Comparison of ENCODE assay signal across 25 cellular contexts in genomic region chr16:2239231-2239675, GRCh38. TPM values are rescaled to one million over a fixed set of nuclear protein-coding genes. Genes with fewer than 3 reads are reported as not detected.
A peak's percentile ranks its signal among the peaks of the same experiment; 100 is the strongest.
DNase-seq lines count a peak whose midpoint lies in the region; ATAC-seq, FAIRE-seq and TF ChIP-seq lines count a peak whose summit lies in the region.
"Had no signal": no experiment of that assay in that cellular context is flagged by ENCODE, and none has a peak within 500 bp of the region (broad histone marks: within the 10 kb centered on the region; RNA-seq: fewer than 3 reads in every experiment).

No MANE protein-coding gene starts in this region.

- H3K4ac ChIP-seq in neuronal stem cell (ENCODE audit: low read length) = no peak overlapping the region

- no peaks in the 10 kb centered on the region for H4K20me1 ChIP-seq in HCT116 (ENCODE audit: insufficient read depth)

- RAD21 ChIA-PET in HCT116 (lab: Charles Lee; ENCODE audit: low non-redundant PET in 1 of 2, low total read pairs in 2 of 2, uncharacterized antibody in 2 of 2, unreplicated experiment in 2 of 2) = interaction anchor here in 1 of 2 experiments (0.8 kb wide), 1 partner anchor 44 kb away, joined by 3 read pairs; no protein-coding TSS in a partner anchor

- H3K27me3 ChIP-seq in HCT116 (ENCODE audit: insufficient read depth, low read length) (no peaks in the 10 kb centered on the region), bronchial epithelial cell (ENCODE audit: control insufficient read depth, insufficient read depth, low read length) (peaks cover 16% of the 10 kb centered on the region), neuronal stem cell (ENCODE audit: control insufficient read depth in 3 of 3, insufficient read depth in 3 of 3, low read depth in 1 of 3, low read length in 3 of 3) (peaks cover 0 to 22% (median 7%) of the 10 kb centered on the region in 3 experiments), Peyer's patch (peaks cover 0 to 19% of the 10 kb centered on the region in 2 donors)

- peak; percentile 43 for FAIRE-seq in bronchial epithelial cell (lab: Jason Lieb, UNC)
- FAIRE-seq: GM18507, H54 had no signal

- peaks cover 0 to 14% of the 10 kb centered on the region in 2 experiments; a peak in 3 of 4 replicates for H3K4me1 ChIP-seq in HCT116 (ENCODE audit: control insufficient read depth in 1 of 2, insufficient read depth in 2 of 2, low read length in 2 of 2)
- H3K4me1 ChIP-seq in neuronal stem cell (ENCODE audit: control insufficient read depth in 2 of 2, insufficient read depth in 1 of 2, low read depth in 1 of 2, low read length in 2 of 2) = peaks cover 0 to 16% of the 10 kb centered on the region in 2 donors
- peaks cover 5 to 28% (median 14%) of the 10 kb centered on the region in 4 donors for H3K4me1 ChIP-seq in Peyer's patch

- H2BK15ac ChIP-seq in neuronal stem cell (ENCODE audit: low read length) = no peak overlapping the region

- no peak for TF ChIP-seq RAD21 in HCT116 (IDR thresholded peaks at IDR 0.05; ENCODE audit: low read depth)

- no peak overlapping the region for H4K91ac ChIP-seq in neuronal stem cell (ENCODE audit: low read depth, low read length, poor library complexity)

- no peak overlapping the region for H3K9ac ChIP-seq in HCT116 (ENCODE audit: low read length)
- no peak overlapping the region for H3K9ac ChIP-seq in neuronal stem cell (ENCODE audit: low read depth, low read length, poor library complexity)

- no peak overlapping the region for H4K8ac ChIP-seq in neuronal stem cell (ENCODE audit: low read depth, low read length)

- no TSS peak for BruUV-seq in HCT116 (replicated peaks; lab: Mats Ljungman, UMichigan)

- no peak for TF ChIP-seq CTCF in HCT116 (IDR thresholded peaks at IDR 0.05 in 2 of 3, conservative IDR thresholded peaks at IDR 0.05 in 1 of 3; ENCODE audit: borderline replicate concordance in 1 of 3, insufficient read depth in 1 of 3, low read depth in 2 of 3, low read length in 2 of 3)
- no peak for TF ChIP-seq CTCF in bronchial epithelial cell (IDR thresholded peaks at IDR 0.05; ENCODE audit: insufficient read depth, low read length, severe bottlenecking)
- no peak for TF ChIP-seq CTCF in Peyer's patch (IDR thresholded peaks at IDR 0.05)

- H3K36me3 ChIP-seq in HCT116 (ENCODE audit: control insufficient read depth in 1 of 2, insufficient read depth in 2 of 2, low read length in 2 of 2) (peaks cover 10 to 21% of the 10 kb centered on the region in 2 experiments; a peak in 3 of 4 replicates), bronchial epithelial cell (ENCODE audit: control insufficient read depth, insufficient read depth, low read length) (peaks cover 21% of the 10 kb centered on the region), neuronal stem cell (replicated peaks in 1 of 2; ENCODE audit: control insufficient read depth in 2 of 2, insufficient read depth in 2 of 2, low read length in 2 of 2) (peaks cover 32 to 72% of the 10 kb centered on the region in 2 donors), Peyer's patch (peaks cover 0 to 50% (median 0%) of the 10 kb centered on the region in 3 donors)

- H3K9me2 ChIP-seq in HCT116 (ENCODE audit: insufficient read depth) = no peaks in the 10 kb centered on the region

- peak overlapping the region; percentile 38 for H3K18ac ChIP-seq in neuronal stem cell (ENCODE audit: low read length)

- H3K23ac ChIP-seq in neuronal stem cell (ENCODE audit: low read depth, low read length, poor library complexity) = peak overlapping the region; percentile 43

- H3K9me3 ChIP-seq in HCT116 (ENCODE audit: control insufficient read depth in 1 of 2, insufficient read depth in 1 of 2, low read depth in 1 of 2, low read length in 2 of 2) (no peaks in the 10 kb centered on the region), neuronal stem cell (replicated peaks in 1 of 2; ENCODE audit: control insufficient read depth in 2 of 2, insufficient read depth in 1 of 2, low read depth in 1 of 2, low read length in 2 of 2) (peaks cover 0 to 1% of the 10 kb centered on the region in 2 donors), Peyer's patch (no peaks in the 10 kb centered on the region)
- H3K9me3 ChIP-seq: adrenal gland, esophagus muscularis mucosa, lower lobe of right lung, transverse colon had no signal

- H3K79me2 ChIP-seq in HCT116 (ENCODE audit: insufficient read depth, low read length) = peaks cover 12% of the 10 kb centered on the region; the same call in 1 of the 2 replicates

- no peak overlapping the region for H2AFZ ChIP-seq in HCT116 (ENCODE audit: low read depth, low read length, poor library complexity, severe bottlenecking)
- no peak overlapping the region for H2AFZ ChIP-seq in neuronal stem cell (ENCODE audit: low read length)

- peaks cover 9% of the 10 kb centered on the region for H3K79me1 ChIP-seq in neuronal stem cell (ENCODE audit: low read depth, low read length)

- H3K4me2 ChIP-seq in HCT116 (ENCODE audit: low read length) = no peak overlapping the region
- no peak overlapping the region for H3K4me2 ChIP-seq in neuronal stem cell (ENCODE audit: insufficient read depth, low read length, poor library complexity, severe bottlenecking)

- no peak overlapping the region for H3K14ac ChIP-seq in neuronal stem cell (ENCODE audit: low read length)

- CTCF ChIA-PET in HCT116 (lab: Charles Lee) = no interaction called here

- intact Hi-C loops in HCT116 (cut with micrococcal nuclease) = no loop called here

- H2BK5ac ChIP-seq in neuronal stem cell (ENCODE audit: low read length) = no peak overlapping the region

- no peak overlapping the region for H2BK120ac ChIP-seq in neuronal stem cell (ENCODE audit: low read depth, low read length)

- TF ChIP-seq POLR2A in HCT116 (IDR thresholded peaks at IDR 0.05; ENCODE audit: borderline replicate concordance, extremely low read depth, insufficient read depth, insufficient read length) (no peak), Peyer's patch (IDR thresholded peaks at IDR 0.05) (no peak)

- peak overlapping the region; percentile 46 for H2AK5ac ChIP-seq in neuronal stem cell (ENCODE audit: low read depth, low read length)

- H2BK12ac ChIP-seq in neuronal stem cell (ENCODE audit: low read length) = no peak overlapping the region

- DNase-seq in HCT116 (ENCODE audit: low read depth, low spot score) (no peak), bronchial epithelial cell (ENCODE audit: low read depth) (no peak), neuronal stem cell (ENCODE audit: low spot score) (no peak), globus pallidus (ENCODE audit: low spot score) (no peak), Peyer's patch (no peak)
- DNase-seq: activated CD4-positive, alpha-beta T cell treated with anti-CD3 and anti-CD28 coated beads, Interleukin-2, amount 50 U/mL, for 4 hours; activated naive CD4-positive, alpha-beta T cell treated with anti-CD3 and anti-CD28 coated beads for 36 hours; CD8-positive, alpha-beta memory T cell; EL; hippocampal formation; lower lobe of right lung; midbrain; naive B cell; NCI-H2029 treated with DMSO at 0.1 percent for 48 hours; nucleus accumbens; OCI-M1; transverse colon had no signal

- H3K4me3 ChIP-seq in HCT116 (replicated peaks in 1 of 2; ENCODE audit: low read depth in 1 of 2, low read length in 2 of 2) = no peak overlapping the region
- no peak overlapping the region for H3K4me3 ChIP-seq in bronchial epithelial cell (ENCODE audit: low read depth, low read length)
- H3K4me3 ChIP-seq in neuronal stem cell (ENCODE audit: low read length in 2 of 2) = no peak overlapping the region
- no peak overlapping the region for H3K4me3 ChIP-seq in Peyer's patch
- H3K4me3 ChIP-seq: adrenal gland, esophagus muscularis mucosa, lower lobe of right lung, SK-N-MC, transverse colon had no signal

- ATAC-seq in HCT116 = no peak
- ATAC-seq: activated CD4-positive, CD25-positive, alpha-beta regulatory T cell treated with anti-CD3 and anti-CD28 coated beads, Interleukin-2, amount 50 U/mL, for 24 hours; stimulated activated effector memory CD8-positive, alpha-beta T cell treated with anti-CD3 and anti-CD28 coated beads, Interleukin-12 subunit alpha, Interleukin-12 subunit beta, amount 100 ng/mL, for 72 hours had no signal

- POLR2A ChIA-PET in HCT116 (lab: Charles Lee) = interaction anchor here (1.2 to 1.5 kb wide), 2 partner anchors 12 to 13 kb away, joined by 6 to 8 read pairs; partner anchors contain the start of gene ECI1

- H3K27ac ChIP-seq in HCT116 (ENCODE audit: low read depth, low read length) = 0 out of 2 replicates have a peak overlapping the region, but pooled peaks have one; percentile 4
- H3K27ac ChIP-seq in neuronal stem cell (replicated peaks; ENCODE audit: low read length) = no peak overlapping the region
- no peak overlapping the region for H3K27ac ChIP-seq in Peyer's patch
- H3K27ac ChIP-seq: HL-60, lower lobe of right lung, SK-N-MC, transverse colon had no signal

- no CpG with 5 or more reads among the region's 6 CpGs for WGBS in neuronal stem cell (ENCODE audit: extremely low coverage in 2 of 2, insufficient read length in 2 of 2, insufficient replicate concordance in 1 of 2), 2 donors

TF ChIP-seq in HCT116, 20 proteins besides CTCF, POLR2A, EP300 and RAD21 (continues in another document):
- TF ChIP-seq POLR2AphosphoS5 (IDR thresholded peaks at IDR 0.05; ENCODE audit: low read depth, low read length) (no peak; the same call in 1 of the 2 replicates), ZNF274 (IDR thresholded peaks at IDR 0.05; ENCODE audit: low read depth, low read length) (no peak)

RNA-seq across cellular contexts. Expression of gene DNASE1L2, which starts 3.0 kb away (rescaled TPM):
- total RNA-seq in HCT116 (2021; ENCODE audit: unreplicated experiment) (1.9 TPM), bronchial epithelial cell (under 0.01 and 0.64 TPM in 2 replicates), Peyer's patch (1 to 10 TPM in 3 of 4 donors, not detected in 1; 2.0 to 2.8 (median 2.5) TPM)
- 1.0 and 1.3 TPM in 2 replicates for polyA plus RNA-seq in HCT116 (2012)
- polyA plus RNA-seq in neuronal stem cell (2013, experiment 1 of 2) = 0.26 TPM
- polyA plus RNA-seq in neuronal stem cell (2013, experiment 2 of 2) = 0.30 TPM
- polyA plus RNA-seq: CD8-positive, alpha-beta memory T cell had no signal

RNA-seq across cellular contexts. Expression of gene ECI1, which starts 12.1 kb away (rescaled TPM):
- 140 TPM for total RNA-seq in HCT116 (2021; ENCODE audit: unreplicated experiment)
- polyA plus RNA-seq in HCT116 (2012) = 146 and 163 TPM in 2 replicates
- total RNA-seq in bronchial epithelial cell = 87.8 and 140 TPM in 2 replicates
- 58.4 TPM for polyA plus RNA-seq in neuronal stem cell (2013, experiment 1 of 2)
- 57.0 TPM for polyA plus RNA-seq in neuronal stem cell (2013, experiment 2 of 2)
- 100 to 1,000 TPM in 2 of 4 donors, 10 to 100 TPM in 2; 60.2 to 114 (median 95.6) TPM for total RNA-seq in Peyer's patch

RNA-seq across cellular contexts. Expression of gene E4F1, which starts 15.9 kb away (rescaled TPM):
- total RNA-seq in HCT116 (2021; ENCODE audit: unreplicated experiment) (40.7 TPM), bronchial epithelial cell (26.6 and 34.4 TPM in 2 replicates), Peyer's patch (100 to 1,000 TPM in 1 of 4 donors, 10 to 100 TPM in 3; 35.6 to 124 (median 76.2) TPM)
- polyA plus RNA-seq in HCT116 (2012) = 31.0 and 38.0 TPM in 2 replicates
- 10.6 TPM for polyA plus RNA-seq in neuronal stem cell (2013, experiment 1 of 2)
- polyA plus RNA-seq in neuronal stem cell (2013, experiment 2 of 2) = 9.7 TPM

RNA-seq across cellular contexts. Expression of gene PGP, which starts 24.6 kb away (rescaled TPM):
- 32.6 TPM for total RNA-seq in HCT116 (2021; ENCODE audit: unreplicated experiment)
- polyA plus RNA-seq in HCT116 (2012) = 21.2 and 22.3 TPM in 2 replicates
- 9.1 and 9.5 TPM in 2 replicates for total RNA-seq in bronchial epithelial cell
- 32.8 TPM for polyA plus RNA-seq in neuronal stem cell (2013, experiment 1 of 2)
- 31.7 TPM for polyA plus RNA-seq in neuronal stem cell (2013, experiment 2 of 2)
- 10 to 100 TPM; 21.7 to 25.6 (median 23.1) TPM for total RNA-seq in Peyer's patch

RNA-seq across cellular contexts. Expression of gene BRICD5, which starts 28.6 kb away (rescaled TPM):
- total RNA-seq in HCT116 (2021; ENCODE audit: unreplicated experiment) = 9.8 TPM
- polyA plus RNA-seq in HCT116 (2012) = 7.8 and 8.4 TPM in 2 replicates
- 0.53 and 1.2 TPM in 2 replicates for total RNA-seq in bronchial epithelial cell
- 9.0 TPM for polyA plus RNA-seq in neuronal stem cell (2013, experiment 1 of 2)
- polyA plus RNA-seq in neuronal stem cell (2013, experiment 2 of 2) = 9.1 TPM
- 10 to 100 TPM; 13.3 to 44.6 (median 19.8) TPM for total RNA-seq in Peyer's patch
